In the genomic region with DNA sequence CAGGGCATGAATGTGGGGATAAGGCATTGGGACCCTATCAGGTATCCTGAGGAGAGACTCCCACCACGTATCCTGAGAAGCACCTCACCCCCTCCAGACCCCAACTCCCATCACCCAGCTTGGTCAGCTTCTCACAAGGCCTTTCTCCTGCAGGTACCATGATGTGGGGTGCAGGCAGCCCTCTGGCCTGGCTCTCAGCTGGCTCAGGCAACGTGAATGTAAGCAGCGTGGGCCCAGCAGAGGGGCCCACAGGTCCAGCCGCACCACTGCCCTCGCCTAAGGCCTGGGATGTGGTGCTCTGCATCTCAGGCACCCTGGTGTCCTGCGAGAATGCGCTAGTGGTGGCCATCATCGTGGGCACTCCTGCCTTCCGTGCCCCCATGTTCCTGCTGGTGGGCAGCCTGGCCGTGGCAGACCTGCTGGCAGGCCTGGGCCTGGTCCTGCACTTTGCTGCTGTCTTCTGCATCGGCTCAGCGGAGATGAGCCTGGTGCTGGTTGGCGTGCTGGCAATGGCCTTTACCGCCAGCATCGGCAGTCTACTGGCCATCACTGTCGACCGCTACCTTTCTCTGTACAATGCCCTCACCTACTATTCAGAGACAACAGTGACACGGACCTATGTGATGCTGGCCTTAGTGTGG, we compare ENCODE assay signal across 19 cellular contexts. TPM values are rescaled to one million over a fixed set of nuclear protein-coding genes. Genes with fewer than 3 reads are reported as not detected.
DNase-seq lines count a peak whose midpoint lies in the region; ATAC-seq and TF ChIP-seq lines count a peak whose summit lies in the region.
"Had no signal": no experiment of that assay in that cellular context is flagged by ENCODE, and none has a peak within 500 bp of the region (broad histone marks: within the 10 kb centered on the region; RNA-seq: fewer than 3 reads in every experiment).

No MANE protein-coding gene starts in this region.

- CTCF ChIA-PET in activated CD8-positive, alpha-beta memory T cell treated with anti-CD3 and anti-CD28 coated beads, Interleukin-2, amount 10 ng/mL, durations not matched to agents 7 days and 5 days (lab: Charles Lee): interaction anchor here (0.7 to 14.3 kb wide), 10 partner anchors 9 to 215 kb away, joined by 3 to 331 read pairs (median 5); a partner anchor contains a TSS

- no peaks in the 10 kb centered on the region for H3K9me3 Mint-ChIP-seq in activated CD8-positive, alpha-beta memory T cell treated with anti-CD3 and anti-CD28 coated beads, Interleukin-2, amount 10 ng/mL, durations not matched to agents 7 days and 5 days (ENCODE audit: low read depth)
- peaks cover 0 to 2% (median 0%) of the 10 kb centered on the region in 5 experiments for H3K9me3 Mint-ChIP-seq in brain
- no peaks in the 10 kb centered on the region for H3K9me3 Mint-ChIP-seq in neural progenitor cell

- H3K36me3 ChIP-seq in Karpas-422 (ENCODE audit: insufficient read depth, low read length) (no peaks in the 10 kb centered on the region), neural progenitor cell (no peaks in the 10 kb centered on the region)
- H3K36me3 ChIP-seq: ascending aorta had no signal

- H3K79me2 ChIP-seq in Karpas-422 (ENCODE audit: low read length) (peaks cover 5% of the 10 kb centered on the region; the same call in 1 of the 2 replicates), neural progenitor cell (ENCODE audit: low read depth) (no peaks in the 10 kb centered on the region)

- H3K4me3 Mint-ChIP-seq in activated CD8-positive, alpha-beta memory T cell treated with anti-CD3 and anti-CD28 coated beads, Interleukin-2, amount 10 ng/mL, durations not matched to agents 7 days and 5 days: peak overlapping the region; percentile 27
- H3K4me3 Mint-ChIP-seq in brain (peak overlapping the region; percentile 83 to 87 (median 85)), neural progenitor cell (peak overlapping the region; percentile 89)

- H3F3A ChIP-seq in neural progenitor cell (ENCODE audit: low read depth): peaks cover 12% of the 10 kb centered on the region

- peak overlapping the region; percentile 90 for H3K9ac ChIP-seq in Karpas-422 (ENCODE audit: low read length)
- no peak overlapping the region for H3K9ac ChIP-seq in neural progenitor cell

- ATAC-seq in activated CD8-positive, alpha-beta memory T cell treated with anti-CD3 and anti-CD28 coated beads, Interleukin-2, amount 10 ng/mL, durations not matched to agents 7 days and 5 days: no peak
- ATAC-seq in GM21619 (IDR thresholded peaks at IDR 0.05; ENCODE audit: unreplicated experiment) (no peak), GM19351 (IDR thresholded peaks at IDR 0.05; ENCODE audit: unreplicated experiment) (no peak), HG03521 (IDR thresholded peaks at IDR 0.05; ENCODE audit: unreplicated experiment) (no peak)

- H3K27me3 ChIP-seq in Karpas-422 (ENCODE audit: low read length) (no peaks in the 10 kb centered on the region), neural progenitor cell (no peaks in the 10 kb centered on the region)
- H3K27me3 ChIP-seq: ascending aorta, dorsolateral prefrontal cortex had no signal

- TF ChIP-seq CTCF in brain (conservative IDR thresholded peaks at IDR 0.05): no peak
- TF ChIP-seq CTCF in neural progenitor cell (IDR thresholded peaks at IDR 0.05): no peak

- H3K27ac Mint-ChIP-seq in activated CD8-positive, alpha-beta memory T cell treated with anti-CD3 and anti-CD28 coated beads, Interleukin-2, amount 10 ng/mL, durations not matched to agents 7 days and 5 days: no peak overlapping the region
- H3K27ac Mint-ChIP-seq in brain (peak overlapping the region in 2 of 5 experiments; percentile 87 to 92), neural progenitor cell (no peak overlapping the region)

- peaks cover 8% of the 10 kb centered on the region for H3K4me1 Mint-ChIP-seq in activated CD8-positive, alpha-beta memory T cell treated with anti-CD3 and anti-CD28 coated beads, Interleukin-2, amount 10 ng/mL, durations not matched to agents 7 days and 5 days
- peaks cover 43% of the 10 kb centered on the region for H3K4me1 Mint-ChIP-seq in brain
- peaks cover 34% of the 10 kb centered on the region for H3K4me1 Mint-ChIP-seq in neural progenitor cell

- peaks cover 16% of the 10 kb centered on the region for H3K27me3 Mint-ChIP-seq in activated CD8-positive, alpha-beta memory T cell treated with anti-CD3 and anti-CD28 coated beads, Interleukin-2, amount 10 ng/mL, durations not matched to agents 7 days and 5 days
- H3K27me3 Mint-ChIP-seq in brain (peaks cover 16% of the 10 kb centered on the region), neural progenitor cell (ENCODE audit: insufficient read depth, low read depth) (peaks cover 11% of the 10 kb centered on the region)

- H4K20me1 ChIP-seq in Karpas-422 (ENCODE audit: insufficient read depth, low read depth, low read length) (no peaks in the 10 kb centered on the region), neural progenitor cell (ENCODE audit: low read depth) (no peaks in the 10 kb centered on the region)

- H3K4me2 ChIP-seq in Karpas-422 (ENCODE audit: low read depth, low read length, poor library complexity, severe bottlenecking): peak overlapping the region; percentile 98
- no peak overlapping the region for H3K4me2 ChIP-seq in neural progenitor cell

- no peak for DNase-seq in activated CD8-positive, alpha-beta memory T cell treated with anti-CD3 and anti-CD28 coated beads, Interleukin-2, amount 10 ng/mL, durations not matched to agents 7 days and 5 days
- no peak for DNase-seq in activated CD8-positive, alpha-beta memory T cell treated with anti-CD3 and anti-CD28 coated beads for 24 hours
- DNase-seq in Karpas-422 (no peak), neural progenitor cell (ENCODE audit: low spot score) (no peak)
- DNase-seq: midbrain, NCI-H1436, NCI-H510A treated with DMSO at 0.1 percent for 48 hours, T1000, trophoblast cell had no signal

- H3K27ac ChIP-seq in Karpas-422 (ENCODE audit: low read length) (no peak overlapping the region), neural progenitor cell (no peak overlapping the region)
- H3K27ac ChIP-seq: KMS-11 had no signal

- peaks cover 29% of the 10 kb centered on the region for H3K4me1 ChIP-seq in Karpas-422 (ENCODE audit: low read length)
- H3K4me1 ChIP-seq in neural progenitor cell: peaks cover 15% of the 10 kb centered on the region

- no peaks in the 10 kb centered on the region for H3K9me2 ChIP-seq in Karpas-422 (replicated peaks; ENCODE audit: insufficient read depth, low read length)

- H3K4me3 ChIP-seq in Karpas-422 (ENCODE audit: low read length) (peak overlapping the region; percentile 96; the same call in 1 of the 2 replicates), neural progenitor cell (no peak overlapping the region)

- no peaks in the 10 kb centered on the region for H3K36me3 Mint-ChIP-seq in activated CD8-positive, alpha-beta memory T cell treated with anti-CD3 and anti-CD28 coated beads, Interleukin-2, amount 10 ng/mL, durations not matched to agents 7 days and 5 days
- H3K36me3 Mint-ChIP-seq in brain (no peaks in the 10 kb centered on the region), neural progenitor cell (no peaks in the 10 kb centered on the region)

- H3K9me3 ChIP-seq in Karpas-422 (ENCODE audit: low read length) (no peaks in the 10 kb centered on the region), neural progenitor cell (ENCODE audit: low read depth) (no peaks in the 10 kb centered on the region)
- H3K9me3 ChIP-seq: ascending aorta had no signal

- H2AFZ ChIP-seq in Karpas-422 (ENCODE audit: low read length) (no peak overlapping the region), neural progenitor cell (replicated peaks) (no peak overlapping the region)

RNA-seq across cellular contexts. Expression of a gene that starts 1.3 kb away (rescaled TPM):
- under 1 TPM; 0.44 to 0.49 TPM for total RNA-seq in activated CD8-positive, alpha-beta memory T cell treated with anti-CD3 and anti-CD28 coated beads, Interleukin-2, amount 10 ng/mL, durations not matched to agents 7 days and 5 days
- 3.6 and 3.7 TPM in 2 replicates for total RNA-seq in Karpas-422 (2014; rRNA removed; shearing (Covaris generic); ENCODE audit: low replicate concordance)
- 2.7 TPM for polyA plus RNA-seq in brain (ENCODE audit: insufficient read depth, low read depth, low replicate concordance)
- total RNA-seq in neural progenitor cell (ENCODE audit: low replicate concordance): 3.0 and 3.1 TPM in 2 replicates

RNA-seq across cellular contexts. Expression of a gene that starts 10.6 kb away (rescaled TPM):
- total RNA-seq in activated CD8-positive, alpha-beta memory T cell treated with anti-CD3 and anti-CD28 coated beads, Interleukin-2, amount 10 ng/mL, durations not matched to agents 7 days and 5 days: not detected
- total RNA-seq in Karpas-422 (2014; rRNA removed; shearing (Covaris generic); ENCODE audit: low replicate concordance): 0.22 TPM in 1 of 2 replicates, not detected in the other
- polyA plus RNA-seq in brain (ENCODE audit: insufficient read depth, low read depth, low replicate concordance): 2.2 TPM
- total RNA-seq in neural progenitor cell (ENCODE audit: low replicate concordance): 1.5 and 1.6 TPM in 2 replicates
- total RNA-seq: ascending aorta, progenitor cell of endocrine pancreas, RPMI7951 had no signal
- polyA plus RNA-seq: AG04450 had no signal

RNA-seq across cellular contexts. Expression of a gene that starts 19.1 kb away (rescaled TPM):
- total RNA-seq in activated CD8-positive, alpha-beta memory T cell treated with anti-CD3 and anti-CD28 coated beads, Interleukin-2, amount 10 ng/mL, durations not matched to agents 7 days and 5 days: not detected
- total RNA-seq in Karpas-422 (2014; rRNA removed; shearing (Covaris generic); ENCODE audit: low replicate concordance): not detected in 2 replicates
- 1.4 TPM for polyA plus RNA-seq in brain (ENCODE audit: insufficient read depth, low read depth, low replicate concordance)
- not detected in 2 replicates for total RNA-seq in neural progenitor cell (ENCODE audit: low replicate concordance)
- total RNA-seq: progenitor cell of endocrine pancreas, RPMI7951 had no signal
- polyA plus RNA-seq: AG04450 had no signal

RNA-seq across cellular contexts. Expression of a gene that starts 27.0 kb away (rescaled TPM):
- total RNA-seq in activated CD8-positive, alpha-beta memory T cell treated with anti-CD3 and anti-CD28 coated beads, Interleukin-2, amount 10 ng/mL, durations not matched to agents 7 days and 5 days: 10 to 100 TPM in 1 of 2 experiments, 1 to 10 TPM in 1; 7.4 to 10.6 TPM
- total RNA-seq in Karpas-422 (2014; rRNA removed; shearing (Covaris generic); ENCODE audit: low replicate concordance): 3.0 and 5.2 TPM in 2 replicates
- polyA plus RNA-seq in brain (ENCODE audit: insufficient read depth, low read depth, low replicate concordance): 6.9 TPM
- 1.9 and 11.7 TPM in 2 replicates for total RNA-seq in neural progenitor cell (ENCODE audit: low replicate concordance)

RNA-seq across cellular contexts. Expression of a gene that starts 51.9 kb away (rescaled TPM):
- 10 to 100 TPM; 60.7 to 85.3 TPM for total RNA-seq in activated CD8-positive, alpha-beta memory T cell treated with anti-CD3 and anti-CD28 coated beads, Interleukin-2, amount 10 ng/mL, durations not matched to agents 7 days and 5 days
- 35.6 and 119 TPM in 2 replicates for total RNA-seq in Karpas-422 (2014; rRNA removed; shearing (Covaris generic); ENCODE audit: low replicate concordance)
- polyA plus RNA-seq in brain (ENCODE audit: insufficient read depth, low read depth, low replicate concordance): 24.1 TPM
- total RNA-seq in neural progenitor cell (ENCODE audit: low replicate concordance): 5.7 and 7.9 TPM in 2 replicates

Comparison
In these comparisons a context has a peak if more than half of its experiments do, and no peak if none do; other contexts are left out.
1. H3K4me3 Mint-ChIP-seq: peak in every context shown above with its lines; median percentile 89 in neural progenitor cell; 85 in brain; 27 in activated CD8-positive, alpha-beta memory T cell treated with anti-CD3 and anti-CD28 coated beads, Interleukin-2, amount 10 ng/mL, durations not matched to agents 7 days and 5 days.